2 cellular contexts compared by ENCODE assay signal in genomic region chr3:100556656-100557310, GRCh38.
TF ChIP-seq lines count a peak whose summit lies in the region.

No MANE protein-coding gene starts in this region.

TF ChIP-seq in A549, 52 proteins besides CTCF, POLR2A, EP300 and RAD21 (continued from another document):
- no peak for TF ChIP-seq ELK1 (IDR thresholded peaks at IDR 0.05; ENCODE audit: low read depth, low read length)

TF ChIP-seq in SK-N-SH, 30 proteins besides CTCF, POLR2A, EP300 and RAD21 (continued from another document):
- peak; percentile 45 for TF ChIP-seq PBX3 (IDR thresholded peaks at IDR 0.05)
- no peak; the same call in 1 of the 2 replicates for TF ChIP-seq TEAD4 (IDR thresholded peaks at IDR 0.05; ENCODE audit: borderline replicate concordance, insufficient read depth)
- no peak for TF ChIP-seq SMC3 (IDR thresholded peaks at IDR 0.05; ENCODE audit: low read depth, low read length)
- no peak for TF ChIP-seq RCOR1 (IDR thresholded peaks at IDR 0.05; ENCODE audit: low read length)
- no peak for TF ChIP-seq MXI1 (IDR thresholded peaks at IDR 0.05; ENCODE audit: low read depth, low read length)
